24 cellular contexts compared by ENCODE assay signal in genomic region chr11:116636341-116636968, GRCh38.
"Had no signal": no experiment of that assay in that cellular context is flagged by ENCODE, and none has a peak within 500 bp of the region (broad histone marks: within the 10 kb centered on the region; RNA-seq: fewer than 3 reads in every experiment).

No MANE protein-coding gene starts in this region.

- H3K4me1 Mint-ChIP-seq: activated CD4-positive, alpha-beta T cell treated with anti-CD3 and anti-CD28 coated beads for 36 hours; activated naive CD8-positive, alpha-beta T cell treated with anti-CD3 and anti-CD28 coated beads, Interleukin-2, amount 50 U/mL, for 24 hours; central memory CD8-positive, alpha-beta T cell had no signal

- H3K4me2 ChIP-seq: PC-9 had no signal

- H3K4me1 ChIP-seq: ascending aorta, body of pancreas had no signal

- H3K4me3 ChIP-seq: ascending aorta, body of pancreas, PC-9 had no signal

- ATAC-seq: activated CD4-positive, alpha-beta T cell treated with anti-CD3 and anti-CD28 coated beads for 36 hours; activated CD8-positive, alpha-beta T cell treated with anti-CD3 and anti-CD28 coated beads for 36 hours; activated naive CD4-positive, alpha-beta T cell treated with anti-CD3 and anti-CD28 coated beads, Interleukin-2, amount 50 U/mL, for 72 hours; activated naive CD8-positive, alpha-beta T cell treated with anti-CD3 and anti-CD28 coated beads, Interleukin-2, amount 50 U/mL, for 24 hours; body of pancreas had no signal

- H3K4me3 Mint-ChIP-seq: activated CD4-positive, alpha-beta T cell treated with anti-CD3 and anti-CD28 coated beads for 36 hours; activated CD8-positive, alpha-beta T cell treated with anti-CD3 and anti-CD28 coated beads for 36 hours; activated naive CD8-positive, alpha-beta T cell treated with anti-CD3 and anti-CD28 coated beads, Interleukin-2, amount 50 U/mL, for 24 hours; activated T-cell treated with anti-CD3 and anti-CD28 coated beads, Interleukin-2, amount 50 U/mL, for 24 hours; activated T-helper 1 cell treated with anti-CD3 and anti-CD28 coated beads, Interleukin-12 subunit alpha, Interleukin-12 subunit beta, Interleukin-2, Interleukin-4 antibody, amounts not matched to agents 30 ng/mL and 10 ng/mL and 1 ng/mL, durations not matched to agents 14 hours and 24 hours and 36 hours; central memory CD8-positive, alpha-beta T cell had no signal

- H3K36me3 Mint-ChIP-seq: activated naive CD4-positive, alpha-beta T cell treated with anti-CD3 and anti-CD28 coated beads, Interleukin-2, amount 50 U/mL, for 72 hours; IgD-negative memory B cell had no signal

- H3K27ac ChIP-seq: ascending aorta, body of pancreas, PC-9, VCaP had no signal

- H3K36me3 ChIP-seq: ascending aorta had no signal

- H3K9me3 Mint-ChIP-seq: activated CD8-positive, alpha-beta T cell treated with anti-CD3 and anti-CD28 coated beads for 36 hours; activated naive CD4-positive, alpha-beta T cell treated with anti-CD3 and anti-CD28 coated beads, Interleukin-2, amount 50 U/mL, for 72 hours; activated naive CD8-positive, alpha-beta T cell treated with anti-CD3 and anti-CD28 coated beads, Interleukin-2, amount 50 U/mL, for 24 hours; activated T-cell treated with anti-CD3 and anti-CD28 coated beads, Interleukin-2, amount 50 U/mL, for 24 hours; activated T-helper 1 cell treated with anti-CD3 and anti-CD28 coated beads, Interleukin-12 subunit alpha, Interleukin-12 subunit beta, Interleukin-2, Interleukin-4 antibody, amounts not matched to agents 30 ng/mL and 10 ng/mL and 1 ng/mL, durations not matched to agents 14 hours and 24 hours and 36 hours; central memory CD8-positive, alpha-beta T cell; IgD-negative memory B cell had no signal

- H3K27me3 ChIP-seq: ascending aorta, body of pancreas had no signal

- H3K27ac Mint-ChIP-seq: activated CD4-positive, alpha-beta T cell treated with anti-CD3 and anti-CD28 coated beads for 36 hours; activated CD8-positive, alpha-beta T cell treated with anti-CD3 and anti-CD28 coated beads for 36 hours; activated naive CD4-positive, alpha-beta T cell treated with anti-CD3 and anti-CD28 coated beads, Interleukin-2, amount 50 U/mL, for 72 hours; activated naive CD8-positive, alpha-beta T cell treated with anti-CD3 and anti-CD28 coated beads, Interleukin-2, amount 50 U/mL, for 24 hours; activated T-cell treated with anti-CD3 and anti-CD28 coated beads, Interleukin-2, amount 50 U/mL, for 24 hours; activated T-helper 1 cell treated with anti-CD3 and anti-CD28 coated beads, Interleukin-12 subunit alpha, Interleukin-12 subunit beta, Interleukin-2, Interleukin-4 antibody, amounts not matched to agents 30 ng/mL and 10 ng/mL and 1 ng/mL, durations not matched to agents 14 hours and 24 hours and 36 hours; IgD-negative memory B cell had no signal

- DNase-seq: activated CD4-positive, alpha-beta T cell treated with anti-CD3 and anti-CD28 coated beads for 36 hours; activated CD8-positive, alpha-beta T cell treated with anti-CD3 and anti-CD28 coated beads for 36 hours; activated effector memory CD4-positive, alpha-beta T cell treated with anti-CD3 and anti-CD28 coated beads, Interleukin-2, amount 50 U/mL, for 16 hours; activated naive CD4-positive, alpha-beta T cell treated with Interleukin-2 at 50 U/mL for 16 hours; activated naive CD8-positive, alpha-beta T cell treated with anti-CD3 and anti-CD28 coated beads, Interleukin-2, amount 50 U/mL, for 24 hours; activated T-cell treated with anti-CD3 and anti-CD28 coated beads, Interleukin-2, amount 50 U/mL, for 24 hours; amniotic stem cell; body of pancreas; KG1; NCI-H1048; NCI-H1694; NCI-H2107; NCI-H2171 treated with DMSO at 0.1 percent for 48 hours; NCI-H510A treated with DMSO at 0.1 percent for 48 hours; PC-9; SIG-M5; T-helper 2 cell; T1000 had no signal

- H3K27me3 Mint-ChIP-seq: activated CD8-positive, alpha-beta T cell treated with anti-CD3 and anti-CD28 coated beads for 36 hours had no signal

- H2AFZ ChIP-seq: PC-9 had no signal

- H3K9me3 ChIP-seq: ascending aorta, body of pancreas had no signal
